10 cellular contexts compared by ENCODE assay signal in genomic region chr16:19085679-19086200, GRCh38. TPM values are rescaled to one million over a fixed set of nuclear protein-coding genes. Genes with fewer than 3 reads are reported as not detected.
A peak's percentile ranks its signal among the peaks of the same experiment; 100 is the strongest.
DNase-seq lines count a peak whose midpoint lies in the region; ATAC-seq and TF ChIP-seq lines count a peak whose summit lies in the region.
"Had no signal": no experiment of that assay in that cellular context is flagged by ENCODE, and none has a peak within 500 bp of the region (broad histone marks: within the 10 kb centered on the region; RNA-seq: fewer than 3 reads in every experiment).

No MANE protein-coding gene starts in this region.

- no peak for TF ChIP-seq CTCF in PC-9 (conservative IDR thresholded peaks at IDR 0.05)
- no peak for TF ChIP-seq CTCF in fibroblast of the aortic adventitia (IDR thresholded peaks at IDR 0.05; ENCODE audit: insufficient read depth, low read length)

- H3K9ac ChIP-seq in skeletal muscle tissue (ENCODE audit: low read depth in 1 of 3, low read length in 3 of 3): peak overlapping the region in 2 of 3 donors; percentile 74 to 78

- H3K4me1 ChIP-seq in PC-9 (replicated peaks; ENCODE audit: insufficient read depth) (peaks cover 18% of the 10 kb centered on the region), skeletal muscle tissue (ENCODE audit: control insufficient read depth in 3 of 3, insufficient read depth in 3 of 3, low read length in 3 of 3) (peaks cover 8 to 11% (median 11%) of the 10 kb centered on the region in 3 donors)

- CTCF ChIA-PET in PC-9 (lab: Charles Lee): interaction anchor here (0.5 to 1.5 kb wide), 12 partner anchors 22 to 289 kb away, joined by 3 to 7 read pairs (median 4); partner anchors contain the start of gene TMC7

- intact Hi-C loops in PC-9 (cut with micrococcal nuclease; ENCODE audit: unreplicated experiment): loop anchor here (1.0 to 5.0 kb wide), 7 partner anchors 28 to 437 kb away; partner anchors contain the start of genes CCP110, GDE1 and ITPRIPL2

- H3K27me3 ChIP-seq in PC-9 (ENCODE audit: insufficient read depth, low read depth): no peaks in the 10 kb centered on the region
- no peaks in the 10 kb centered on the region for H3K27me3 ChIP-seq in skeletal muscle tissue (ENCODE audit: control insufficient read depth in 3 of 3, insufficient read depth in 3 of 3, low read length in 3 of 3)
- H3K27me3 ChIP-seq: tibial nerve had no signal

- H3K27ac ChIP-seq in PC-9 (no peak overlapping the region), skeletal muscle tissue (ENCODE audit: low read depth, low read length) (no peak overlapping the region)
- H3K27ac ChIP-seq: coronary artery had no signal

- POLR2A ChIA-PET in PC-9 (lab: Charles Lee; ENCODE audit: unreplicated experiment): interaction anchor here (0.6 kb wide), 2 partner anchors 79 to 284 kb away, joined by 4 to 23 read pairs; partner anchors contain the start of gene ARL6IP1

- no peaks in the 10 kb centered on the region for H3K9me2 ChIP-seq in PC-9 (ENCODE audit: insufficient read depth)

- H3K36me3 ChIP-seq in PC-9 (ENCODE audit: low read depth) (no peaks in the 10 kb centered on the region), skeletal muscle tissue (ENCODE audit: control insufficient read depth in 3 of 3, insufficient read depth in 3 of 3, low read length in 3 of 3) (peaks cover 3 to 9% (median 8%) of the 10 kb centered on the region in 3 donors)

- no peak for ATAC-seq in GM21515 (IDR thresholded peaks at IDR 0.05; ENCODE audit: unreplicated experiment)

- H3K9me3 ChIP-seq in PC-9 (ENCODE audit: insufficient read depth, low read depth) (no peaks in the 10 kb centered on the region), skeletal muscle tissue (ENCODE audit: control insufficient read depth in 3 of 3, low read length in 3 of 3) (no peaks in the 10 kb centered on the region)
- H3K9me3 ChIP-seq: tibial nerve had no signal

- H3K4me3 ChIP-seq in PC-9: no peak overlapping the region
- peak overlapping the region; percentile 68 for H3K4me3 ChIP-seq in fibroblast of the aortic adventitia (ENCODE audit: low read depth, low read length)
- peak overlapping the region in 2 of 3 donors; percentile 73 to 81 for H3K4me3 ChIP-seq in skeletal muscle tissue (ENCODE audit: low read length in 3 of 3)

- no TSS peak for BruUV-seq in PC-9 (replicated peaks; lab: Mats Ljungman, UMichigan)

- no peaks in the 10 kb centered on the region for H4K20me1 ChIP-seq in PC-9 (ENCODE audit: insufficient read depth)

- DNase-seq in NCI-H82 (lab: John Stamatoyannopoulos, UW) (peak; percentile 16), NCI-H82 treated with DMSO at 0.1 percent for 48 hours (lab: John Stamatoyannopoulos, UW; ENCODE audit: unreplicated experiment) (no peak), PC-9 (no peak), fibroblast of the aortic adventitia (ENCODE audit: low read depth) (peak; percentile 47), NCI-H524 (lab: John Stamatoyannopoulos, UW) (no peak), kidney glomerular epithelial cell (lab: John Stamatoyannopoulos, UW) (no peak)

- H3F3A ChIP-seq in PC-9 (ENCODE audit: insufficient read depth, low read depth): peaks cover 7% of the 10 kb centered on the region

- H3K4me2 ChIP-seq in PC-9: peak overlapping the region; percentile 63

- H2AFZ ChIP-seq in PC-9: no peak overlapping the region

- H3K79me2 ChIP-seq in PC-9 (ENCODE audit: low read depth): peaks cover 36% of the 10 kb centered on the region

RNA-seq across cellular contexts. Expression of gene COQ7, which starts 18.3 kb away (rescaled TPM):
- total RNA-seq in PC-9 (2021): 26.9 and 30.7 TPM in 2 replicates
- total RNA-seq in fibroblast of the aortic adventitia (ENCODE audit: low replicate concordance): 8.0 and 12.7 TPM in 2 replicates
- 25.1 TPM for total RNA-seq in skeletal muscle tissue

RNA-seq across cellular contexts. Expression of gene ITPRIPL2, which starts 28.0 kb away (rescaled TPM):
- total RNA-seq in PC-9 (2021) (117 and 142 TPM in 2 replicates), fibroblast of the aortic adventitia (ENCODE audit: low replicate concordance) (41.1 and 60.1 TPM in 2 replicates), skeletal muscle tissue (33.4 TPM)

Comparison
In these comparisons a context has a peak if more than half of its experiments do, and no peak if none do; other contexts are left out.
1. DNase-seq: peak in NCI-H82 (single experiment) and fibroblast of the aortic adventitia (single experiment); none in NCI-H82 treated with DMSO at 0.1 percent for 48 hours (single experiment), PC-9 (0 of 2), NCI-H524 (0 of 2) and kidney glomerular epithelial cell (single experiment).